Comparison of ENCODE assay signal across 8 cellular contexts in the genomic region with DNA sequence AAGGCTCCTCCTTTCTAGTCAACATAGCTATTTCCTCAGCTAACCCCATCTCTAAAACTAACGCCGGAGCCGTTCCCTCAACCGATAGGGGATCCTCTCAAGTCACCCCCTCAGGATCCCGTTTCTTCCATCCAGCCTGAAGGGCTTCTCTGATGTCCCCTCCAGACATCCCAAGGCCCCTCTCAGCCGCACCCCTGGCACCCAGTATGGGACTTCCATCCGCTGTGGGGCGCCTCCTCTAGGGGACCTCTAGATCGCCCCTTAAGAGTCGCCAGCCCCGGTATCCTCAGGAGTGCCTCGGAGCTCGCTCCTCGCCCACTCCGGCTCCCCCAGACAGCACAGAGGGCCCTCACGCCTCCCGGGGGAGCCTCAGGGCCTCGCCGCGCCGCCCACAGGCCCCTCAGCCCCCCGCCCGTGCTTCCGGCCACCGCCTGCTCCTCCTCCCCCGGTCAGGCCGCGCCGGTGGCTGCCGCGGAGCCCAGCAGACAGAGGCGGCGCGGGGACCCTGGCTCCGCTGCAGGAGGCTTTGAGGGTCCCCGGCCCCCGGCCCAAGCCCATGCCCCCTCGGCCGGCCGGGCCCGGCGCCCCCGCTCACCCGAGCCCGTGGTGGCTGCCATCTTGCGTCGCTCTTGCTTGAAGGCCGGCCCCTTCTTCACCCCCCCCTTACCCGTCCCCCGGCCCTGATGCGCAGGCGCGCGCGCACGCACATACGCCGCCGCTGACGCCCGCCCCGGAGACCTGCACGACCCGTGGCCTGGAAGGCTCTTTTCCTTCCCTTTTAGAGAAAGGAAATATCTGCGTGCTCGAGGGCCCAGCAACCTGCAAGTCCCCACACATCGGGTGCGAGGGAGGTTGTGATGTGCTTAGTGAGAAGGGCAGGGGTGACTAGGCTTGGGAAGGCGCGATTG. TPM values are rescaled to one million over a fixed set of nuclear protein-coding genes. Genes with fewer than 3 reads are reported as not detected.
A peak's percentile ranks its signal among the peaks of the same experiment; 100 is the strongest.
DNase-seq lines count a peak whose midpoint lies in the region; ATAC-seq and TF ChIP-seq lines count a peak whose summit lies in the region.

A gene (minus strand): TSS at position 639 of the 908 bp plus-strand sequence. CDS start 22 bp downstream, at position 617.

- peaks cover 22% of the 10 kb centered on the region for H3K36me3 Mint-ChIP-seq in nephron progenitor cell (ENCODE audit: low read depth)
- H3K36me3 Mint-ChIP-seq in stimulated activated naive CD8-positive, alpha-beta T cell treated with anti-CD3 and anti-CD28 coated beads, Interleukin-15, Interleukin-2, amounts not matched to agents 100 ng/mL and 50 ng/mL, for 24 hours (ENCODE audit: low read depth), result peaks cover 34% of the 10 kb centered on the region

- H3K9me3 Mint-ChIP-seq in nephron progenitor cell, result no peaks in the 10 kb centered on the region
- H3K9me3 Mint-ChIP-seq in stimulated activated naive CD8-positive, alpha-beta T cell treated with anti-CD3 and anti-CD28 coated beads, Interleukin-15, Interleukin-2, amounts not matched to agents 100 ng/mL and 50 ng/mL, for 24 hours, result no peaks in the 10 kb centered on the region

- H3K4me3 ChIP-seq in MG63 (peak within 1 kb of the TSS; percentile 95), fibroblast of the aortic adventitia (ENCODE audit: low read depth, low read length) (peak within 1 kb of the TSS; percentile 88)

- H3K36me3 ChIP-seq in MG63, result peaks cover 34% of the 10 kb centered on the region

- H3K9me3 ChIP-seq in MG63, result no peaks in the 10 kb centered on the region

- DNase-seq in D341Med (ENCODE audit: low spot score) (peak; percentile 96), MG63 (peak; percentile 93), SIG-M5 (lab: John Stamatoyannopoulos, UW) (peak; percentile 11), fibroblast of the aortic adventitia (ENCODE audit: low read depth) (peak; percentile 78), nephron progenitor cell (peak; percentile 88)
- peak; percentile 96 for DNase-seq in activated effector memory CD4-positive, alpha-beta T cell treated with anti-CD3 and anti-CD28 coated beads, Interleukin-2, amount 50 U/mL, for 16 hours

- peak within 1 kb of the TSS; percentile 95 for H3K4me3 Mint-ChIP-seq in nephron progenitor cell
- H3K4me3 Mint-ChIP-seq in stimulated activated naive CD8-positive, alpha-beta T cell treated with anti-CD3 and anti-CD28 coated beads, Interleukin-15, Interleukin-2, amounts not matched to agents 100 ng/mL and 50 ng/mL, for 24 hours, result peak within 1 kb of the TSS; percentile 92

- H3K27me3 ChIP-seq in MG63, result no peaks in the 10 kb centered on the region

- H3K4me1 Mint-ChIP-seq in nephron progenitor cell, result peaks cover 80% of the 10 kb centered on the region
- H3K4me1 Mint-ChIP-seq in stimulated activated naive CD8-positive, alpha-beta T cell treated with anti-CD3 and anti-CD28 coated beads, Interleukin-15, Interleukin-2, amounts not matched to agents 100 ng/mL and 50 ng/mL, for 24 hours (ENCODE audit: low read depth), result peaks cover 77% of the 10 kb centered on the region

- H3K27me3 Mint-ChIP-seq in nephron progenitor cell (ENCODE audit: low read depth, poor library complexity), result no peaks in the 10 kb centered on the region
- H3K27me3 Mint-ChIP-seq in stimulated activated naive CD8-positive, alpha-beta T cell treated with anti-CD3 and anti-CD28 coated beads, Interleukin-15, Interleukin-2, amounts not matched to agents 100 ng/mL and 50 ng/mL, for 24 hours, result no peaks in the 10 kb centered on the region

- peak; percentile 41 for ATAC-seq in GM21737 (IDR thresholded peaks at IDR 0.05; ENCODE audit: unreplicated experiment)

- TF ChIP-seq CTCF in fibroblast of the aortic adventitia (IDR thresholded peaks at IDR 0.05; ENCODE audit: insufficient read depth, low read length) (peak; percentile 52), nephron progenitor cell (IDR thresholded peaks at IDR 0.05) (no peak)

- peak within 1 kb of the TSS; percentile 99 for H3K27ac Mint-ChIP-seq in nephron progenitor cell
- peak within 1 kb of the TSS; percentile 97 for H3K27ac Mint-ChIP-seq in stimulated activated naive CD8-positive, alpha-beta T cell treated with anti-CD3 and anti-CD28 coated beads, Interleukin-15, Interleukin-2, amounts not matched to agents 100 ng/mL and 50 ng/mL, for 24 hours

RNA-seq across cellular contexts. Expression of the gene that starts here (rescaled TPM):
- 23.3 and 29.6 TPM in 2 replicates for total RNA-seq in MG63 (2014; rRNA removed; shearing (Covaris generic); ENCODE audit: low replicate concordance)
- 77.1 and 105 TPM in 2 replicates for total RNA-seq in fibroblast of the aortic adventitia (ENCODE audit: low replicate concordance)

Comparison
In these comparisons a context has a peak if more than half of its experiments do, and no peak if none do; other contexts are left out.
1. Peak in every context shown above with its lines: DNase-seq, ATAC-seq and H3K4me3 ChIP-seq.
2. DNase-seq: peak in every context shown above with its lines; median percentile 96 in D341Med; 96 in activated effector memory CD4-positive, alpha-beta T cell treated with anti-CD3 and anti-CD28 coated beads, Interleukin-2, amount 50 U/mL, for 16 hours; 93 in MG63; 88 in nephron progenitor cell; 78 in fibroblast of the aortic adventitia; 11 in SIG-M5.